29 cellular contexts compared by ENCODE assay signal in the genomic region with DNA sequence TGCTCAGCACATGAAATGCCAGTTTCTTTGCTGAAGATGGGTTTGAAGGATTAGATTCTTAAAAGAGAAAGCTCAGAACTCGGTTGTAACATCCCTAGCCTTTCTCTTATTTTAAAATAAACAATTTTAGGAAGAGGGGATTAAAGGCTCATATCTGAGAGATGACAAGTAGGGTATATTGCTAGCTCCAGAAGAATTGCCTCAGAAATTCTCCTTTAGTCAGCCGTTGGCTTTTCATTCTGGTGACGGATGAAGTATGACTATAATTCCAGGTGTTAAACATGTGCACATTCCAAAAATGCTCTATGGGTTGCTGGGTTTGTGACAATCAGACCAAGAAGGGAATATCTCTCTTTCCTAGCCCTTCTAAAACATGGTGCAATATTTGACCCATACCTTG. TPM values are rescaled to one million over a fixed set of nuclear protein-coding genes. Genes with fewer than 3 reads are reported as not detected.
"Had no signal": no experiment of that assay in that cellular context is flagged by ENCODE, and none has a peak within 500 bp of the region (broad histone marks: within the 10 kb centered on the region; RNA-seq: fewer than 3 reads in every experiment).

No MANE protein-coding gene starts in this region.

- H3K4me1 ChIP-seq: left ventricle myocardium inferior, neural progenitor cell, upper lobe of left lung, vagina had no signal

- H3K27me3 Mint-ChIP-seq: effector memory CD8-positive, alpha-beta T cell; stimulated activated naive CD8-positive, alpha-beta T cell treated with anti-CD3 and anti-CD28 coated beads, Interleukin-15, Interleukin-2, amounts not matched to agents 100 ng/mL and 50 ng/mL, for 24 hours had no signal

- H2AFZ ChIP-seq: neural progenitor cell had no signal

- H3K9me3 ChIP-seq: left ventricle myocardium inferior, upper lobe of left lung, vagina had no signal

- H3K9ac ChIP-seq: neural progenitor cell had no signal

- H3K4me1 Mint-ChIP-seq: activated naive CD8-positive, alpha-beta T cell treated with anti-CD3 and anti-CD28 coated beads for 36 hours; natural killer cell; neural progenitor cell; stimulated activated effector memory CD8-positive, alpha-beta T cell treated with anti-CD3 and anti-CD28 coated beads, Interleukin-12 subunit alpha, Interleukin-12 subunit beta, amount 100 ng/mL, for 72 hours had no signal

- H3K9me3 Mint-ChIP-seq: activated naive CD4-positive, alpha-beta T cell treated with anti-CD3 and anti-CD28 coated beads for 36 hours; activated naive CD8-positive, alpha-beta T cell treated with anti-CD3 and anti-CD28 coated beads for 36 hours; activated T-helper 1 cell treated with anti-CD3 and anti-CD28 coated beads, Interleukin-12 subunit alpha, Interleukin-12 subunit beta, Interleukin-2, Interleukin-4 antibody, amounts not matched to agents 30 ng/mL and 10 ng/mL and 1 ng/mL, durations not matched to agents 14 hours and 24 hours and 36 hours; neural progenitor cell; stimulated activated effector memory CD8-positive, alpha-beta T cell treated with anti-CD3 and anti-CD28 coated beads, Interleukin-12 subunit alpha, Interleukin-12 subunit beta, amount 100 ng/mL, for 72 hours; stimulated activated naive CD8-positive, alpha-beta T cell treated with anti-CD3 and anti-CD28 coated beads, Interleukin-15, Interleukin-2, amounts not matched to agents 100 ng/mL and 50 ng/mL, for 24 hours had no signal

- ATAC-seq: effector memory CD8-positive, alpha-beta T cell; esophagus mucosa; natural killer cell; right cardiac atrium; stimulated activated effector memory CD8-positive, alpha-beta T cell treated with anti-CD3 and anti-CD28 coated beads, Interleukin-12 subunit alpha, Interleukin-12 subunit beta, amount 100 ng/mL, for 72 hours had no signal

- H3K4me3 Mint-ChIP-seq: activated naive CD4-positive, alpha-beta T cell treated with anti-CD3 and anti-CD28 coated beads for 36 hours; activated naive CD8-positive, alpha-beta T cell treated with anti-CD3 and anti-CD28 coated beads for 36 hours; activated T-helper 1 cell treated with anti-CD3 and anti-CD28 coated beads, Interleukin-12 subunit alpha, Interleukin-12 subunit beta, Interleukin-2, Interleukin-4 antibody, amounts not matched to agents 30 ng/mL and 10 ng/mL and 1 ng/mL, durations not matched to agents 14 hours and 24 hours and 36 hours; effector memory CD8-positive, alpha-beta T cell; natural killer cell; neural progenitor cell; stimulated activated effector memory CD8-positive, alpha-beta T cell treated with anti-CD3 and anti-CD28 coated beads, Interleukin-12 subunit alpha, Interleukin-12 subunit beta, amount 100 ng/mL, for 72 hours; stimulated activated naive CD8-positive, alpha-beta T cell treated with anti-CD3 and anti-CD28 coated beads, Interleukin-15, Interleukin-2, amounts not matched to agents 100 ng/mL and 50 ng/mL, for 24 hours had no signal

- DNase-seq: activated CD4-positive, alpha-beta T cell treated with anti-CD3 and anti-CD28 coated beads for 4 hours; activated CD4-positive, alpha-beta T cell treated with anti-CD3 and anti-CD28 coated beads, Interleukin-2, amount 50 U/mL, for 4 hours; activated CD8-positive, alpha-beta memory T cell treated with anti-CD3 and anti-CD28 coated beads for 24 hours; activated effector memory CD4-positive, alpha-beta T cell treated with anti-CD3 and anti-CD28 coated beads, Interleukin-2, amount 50 U/mL, for 16 hours; activated naive CD4-positive, alpha-beta T cell treated with anti-CD3 and anti-CD28 coated beads for 36 hours; activated naive CD8-positive, alpha-beta T cell treated with anti-CD3 and anti-CD28 coated beads for 36 hours; amniotic stem cell; brain microvascular endothelial cell; effector memory CD8-positive, alpha-beta T cell; foreskin melanocyte; islet precursor cell; left ventricle myocardium inferior; mesendoderm; natural killer cell; occipital lobe; right cardiac atrium; stimulated activated CD4-positive, alpha-beta T cell treated with anti-CD3 and anti-CD28 coated beads, Interleukin-4, amount 100 ng/mL, for 24 hours; upper lobe of left lung had no signal

- H3K36me3 Mint-ChIP-seq: activated naive CD8-positive, alpha-beta T cell treated with anti-CD3 and anti-CD28 coated beads for 36 hours; natural killer cell; neural progenitor cell; stimulated activated effector memory CD8-positive, alpha-beta T cell treated with anti-CD3 and anti-CD28 coated beads, Interleukin-12 subunit alpha, Interleukin-12 subunit beta, amount 100 ng/mL, for 72 hours had no signal

- H3K27me3 ChIP-seq: brain microvascular endothelial cell, neural progenitor cell, upper lobe of left lung, vagina had no signal

- H3K4me3 ChIP-seq: coronary artery, left ventricle myocardium inferior, lung, neural progenitor cell, skin epidermis, upper lobe of left lung, vagina had no signal

- H3K27ac ChIP-seq: brain microvascular endothelial cell, coronary artery, left ventricle myocardium inferior, neural progenitor cell, upper lobe of left lung, vagina had no signal

- H3K36me3 ChIP-seq: brain microvascular endothelial cell, left ventricle myocardium inferior, neural progenitor cell, upper lobe of left lung, vagina had no signal

- H3K27ac Mint-ChIP-seq: activated naive CD4-positive, alpha-beta T cell treated with anti-CD3 and anti-CD28 coated beads for 36 hours; activated naive CD8-positive, alpha-beta T cell treated with anti-CD3 and anti-CD28 coated beads for 36 hours; activated T-helper 1 cell treated with anti-CD3 and anti-CD28 coated beads, Interleukin-12 subunit alpha, Interleukin-12 subunit beta, Interleukin-2, Interleukin-4 antibody, amounts not matched to agents 30 ng/mL and 10 ng/mL and 1 ng/mL, durations not matched to agents 14 hours and 24 hours and 36 hours; effector memory CD8-positive, alpha-beta T cell; natural killer cell; neural progenitor cell; stimulated activated effector memory CD8-positive, alpha-beta T cell treated with anti-CD3 and anti-CD28 coated beads, Interleukin-12 subunit alpha, Interleukin-12 subunit beta, amount 100 ng/mL, for 72 hours; stimulated activated naive CD8-positive, alpha-beta T cell treated with anti-CD3 and anti-CD28 coated beads, Interleukin-15, Interleukin-2, amounts not matched to agents 100 ng/mL and 50 ng/mL, for 24 hours had no signal

- H3K4me2 ChIP-seq: neural progenitor cell had no signal

RNA-seq across cellular contexts. Expression of a gene that starts 17.8 kb away (rescaled TPM):
- total RNA-seq: activated naive CD4-positive, alpha-beta T cell treated with anti-CD3 and anti-CD28 coated beads for 36 hours; activated naive CD8-positive, alpha-beta T cell treated with anti-CD3 and anti-CD28 coated beads for 36 hours; activated T-helper 1 cell treated with anti-CD3 and anti-CD28 coated beads, Interleukin-12 subunit alpha, Interleukin-12 subunit beta, Interleukin-2, Interleukin-4 antibody, amounts not matched to agents 30 ng/mL and 10 ng/mL and 1 ng/mL, durations not matched to agents 14 hours and 24 hours and 36 hours; esophagus mucosa; mononuclear cell; T-helper 1 cell treated with Interleukin-12 subunit alpha and Interleukin-12 subunit beta and Interleukin-4 antibody, amounts not matched to agents 30 ng/mL and 1 ng/mL, for 36 hours had no signal
